In genomic region chr13:67123165-67123564, GRCh38 we compare ENCODE assay signal across 2 cellular contexts.
TF ChIP-seq lines count a peak whose summit lies in the region.

No MANE protein-coding gene starts in this region.

TF ChIP-seq in IMR-90, 13 proteins besides CTCF, POLR2A, EP300 and RAD21:
- TF ChIP-seq BHLHE40 (IDR thresholded peaks at IDR 0.05; ENCODE audit: low read depth, low read length) (no peak), MAZ (IDR thresholded peaks at IDR 0.05; ENCODE audit: borderline replicate concordance, low read depth, low read length) (no peak), CHD1 (IDR thresholded peaks at IDR 0.05; ENCODE audit: low read depth, low read length) (no peak), MXI1 (IDR thresholded peaks at IDR 0.05; ENCODE audit: borderline replicate concordance, low read depth, low read length) (no peak), ELK1 (IDR thresholded peaks at IDR 0.05; ENCODE audit: borderline replicate concordance, low read depth, low read length) (no peak), USF2 (IDR thresholded peaks at IDR 0.05; ENCODE audit: low read depth, low read length) (no peak), SMC3 (IDR thresholded peaks at IDR 0.05; ENCODE audit: low read depth, low read length) (no peak), RCOR1 (IDR thresholded peaks at IDR 0.05; ENCODE audit: insufficient replicate concordance, low read length) (no peak), MAFK (IDR thresholded peaks at IDR 0.05; ENCODE audit: low read depth, low read length) (no peak), RFX5 (IDR thresholded peaks at IDR 0.05; ENCODE audit: low read depth, low read length) (no peak), CEBPB (IDR thresholded peaks at IDR 0.05; ENCODE audit: low read depth, low read length) (no peak), NFE2L2 (IDR thresholded peaks at IDR 0.05; ENCODE audit: low read depth, low read length) (no peak), FOS (IDR thresholded peaks at IDR 0.05; ENCODE audit: low read depth, low read length) (no peak)

TF ChIP-seq in endothelial cell of umbilical vein, 7 proteins besides CTCF, POLR2A, EP300 and RAD21:
- TF ChIP-seq JUN (IDR thresholded peaks at IDR 0.05; ENCODE audit: borderline replicate concordance, insufficient read depth, insufficient read length, low read depth): no peak
- TF ChIP-seq MAX (IDR thresholded peaks at IDR 0.05; ENCODE audit: insufficient read depth, insufficient read length): no peak
- no peak for TF ChIP-seq GATA2 (IDR thresholded peaks at IDR 0.05; ENCODE audit: insufficient read depth, insufficient read length, low read depth, low read length)
- TF ChIP-seq POLR2AphosphoS5 (IDR thresholded peaks at IDR 0.05; ENCODE audit: insufficient read depth, low read depth, low read length): no peak
- no peak for TF ChIP-seq EZH2 (IDR thresholded peaks at IDR 0.05; ENCODE audit: borderline replicate concordance, low read depth, low read length, severe bottlenecking)
- no peak for TF ChIP-seq MYC (IDR thresholded peaks at IDR 0.05; ENCODE audit: low read depth, low read length)
- no peak for TF ChIP-seq FOS (IDR thresholded peaks at IDR 0.05; ENCODE audit: borderline replicate concordance, insufficient read depth, low read length)
